In genomic region chr9:99722852-99723251, GRCh38 we compare ENCODE assay signal across 22 cellular contexts.
DNase-seq lines count a peak whose midpoint lies in the region; ATAC-seq lines count a peak whose summit lies in the region.
"Had no signal": no experiment of that assay in that cellular context is flagged by ENCODE, and none has a peak within 500 bp of the region (broad histone marks: within the 10 kb centered on the region; RNA-seq: fewer than 3 reads in every experiment).

No MANE protein-coding gene starts in this region.

- H3K9ac ChIP-seq in BLaER1 treated with 17β-estradiol and CSF1 and Interleukin-3, amounts not matched to agents 10 nM and 100 nM = no peak overlapping the region
- H3K9ac ChIP-seq in NT2/D1 (ENCODE audit: insufficient read length, low read depth) = no peak overlapping the region

- peaks cover 16 to 31% (median 20%) of the 10 kb centered on the region in 10 experiments for H3K4me1 ChIP-seq in BLaER1 treated with 17β-estradiol and CSF1 and Interleukin-3, amounts not matched to agents 10 nM and 100 nM
- H3K4me1 ChIP-seq in NT2/D1 (ENCODE audit: insufficient read depth, insufficient read length) = no peaks in the 10 kb centered on the region
- H3K4me1 ChIP-seq: body of pancreas, prostate gland had no signal

- no peak overlapping the region for H3K27ac ChIP-seq in BLaER1 treated with 17β-estradiol and CSF1 and Interleukin-3, amounts not matched to agents 10 nM and 100 nM
- H3K27ac ChIP-seq: body of pancreas, prostate gland, tibial nerve had no signal

- peak; percentile 41 for ATAC-seq in GM21390 (IDR thresholded peaks at IDR 0.05; ENCODE audit: unreplicated experiment)
- ATAC-seq in HG03280 (IDR thresholded peaks at IDR 0.05; ENCODE audit: unreplicated experiment) = no peak
- no peak for ATAC-seq in HG03342 (IDR thresholded peaks at IDR 0.05; ENCODE audit: unreplicated experiment)
- ATAC-seq: activated naive CD8-positive, alpha-beta T cell treated with anti-CD3 and anti-CD28 coated beads, Interleukin-2, amount 50 U/mL, for 24 hours; activated T-helper 17 cell treated with anti-CD3 and anti-CD28 coated beads, Interleukin-2, amount 50 U/mL, for 72 hours; body of pancreas had no signal

- peaks cover 37 to 41% of the 10 kb centered on the region in 2 donors for H3K4me1 Mint-ChIP-seq in immature natural killer cell

- no peaks in the 10 kb centered on the region for H3K27me3 Mint-ChIP-seq in immature natural killer cell (ENCODE audit: low read depth in 3 of 3)
- H3K27me3 Mint-ChIP-seq: activated naive CD8-positive, alpha-beta T cell treated with anti-CD3 and anti-CD28 coated beads, Interleukin-2, amount 50 U/mL, for 24 hours; activated T-helper 17 cell treated with anti-CD3 and anti-CD28 coated beads, Interleukin-2, amount 50 U/mL, for 72 hours; CD4-positive, alpha-beta memory T cell; dendritic cell treated with granulocyte-macrophage colony-stimulating factor and Interleukin-4, amounts not matched to agents 40 ng/mL and 50 ng/mL, for 4 days had no signal

- H3K9me3 Mint-ChIP-seq in immature natural killer cell = no peaks in the 10 kb centered on the region
- H3K9me3 Mint-ChIP-seq: activated naive CD8-positive, alpha-beta T cell treated with anti-CD3 and anti-CD28 coated beads, Interleukin-2, amount 50 U/mL, for 24 hours; activated T-helper 17 cell treated with anti-CD3 and anti-CD28 coated beads, Interleukin-2, amount 50 U/mL, for 72 hours; CD4-positive, alpha-beta memory T cell; dendritic cell treated with granulocyte-macrophage colony-stimulating factor and Interleukin-4, amounts not matched to agents 40 ng/mL and 50 ng/mL, for 4 days; HFFc6 had no signal

- peak overlapping the region in 2 of 6 donors; percentile 0 to 26 for H3K27ac Mint-ChIP-seq in immature natural killer cell
- H3K27ac Mint-ChIP-seq: activated naive CD8-positive, alpha-beta T cell treated with anti-CD3 and anti-CD28 coated beads, Interleukin-2, amount 50 U/mL, for 24 hours; activated T-helper 17 cell treated with anti-CD3 and anti-CD28 coated beads, Interleukin-2, amount 50 U/mL, for 72 hours; CD4-positive, alpha-beta memory T cell; dendritic cell treated with granulocyte-macrophage colony-stimulating factor and Interleukin-4, amounts not matched to agents 40 ng/mL and 50 ng/mL, for 4 days; HFFc6 had no signal

- no peaks in the 10 kb centered on the region for H3K27me3 ChIP-seq in BLaER1 treated with 17β-estradiol and CSF1 and Interleukin-3, amounts not matched to agents 10 nM and 100 nM
- H3K27me3 ChIP-seq in NT2/D1 (ENCODE audit: insufficient read depth, insufficient read length) = no peaks in the 10 kb centered on the region
- H3K27me3 ChIP-seq: body of pancreas, tibial nerve had no signal

- H3K4me3 Mint-ChIP-seq in immature natural killer cell = peak overlapping the region; percentile 43 to 76 (median 55)
- H3K4me3 Mint-ChIP-seq: activated naive CD8-positive, alpha-beta T cell treated with anti-CD3 and anti-CD28 coated beads, Interleukin-2, amount 50 U/mL, for 24 hours; activated T-helper 17 cell treated with anti-CD3 and anti-CD28 coated beads, Interleukin-2, amount 50 U/mL, for 72 hours; dendritic cell treated with granulocyte-macrophage colony-stimulating factor and Interleukin-4, amounts not matched to agents 40 ng/mL and 50 ng/mL, for 4 days; HFFc6 had no signal

- no peaks in the 10 kb centered on the region for H3K9me3 ChIP-seq in BLaER1 treated with 17β-estradiol and CSF1 and Interleukin-3, amounts not matched to agents 10 nM and 100 nM (replicated peaks in 1 of 11)
- peaks cover 8% of the 10 kb centered on the region for H3K9me3 ChIP-seq in NT2/D1 (ENCODE audit: insufficient read depth, low read length)
- H3K9me3 ChIP-seq: body of pancreas, prostate gland, tibial nerve had no signal

- H3K4me3 ChIP-seq in BLaER1 treated with 17β-estradiol and CSF1 and Interleukin-3, amounts not matched to agents 10 nM and 100 nM = no peak overlapping the region
- H3K4me3 ChIP-seq in NT2/D1 (ENCODE audit: insufficient read length, low read depth) = no peak overlapping the region
- H3K4me3 ChIP-seq: body of pancreas, prostate gland, tibial nerve had no signal

- no peaks in the 10 kb centered on the region for H3K36me3 Mint-ChIP-seq in immature natural killer cell
- H3K36me3 Mint-ChIP-seq: CD4-positive, alpha-beta memory T cell had no signal

- peak overlapping the region in 10 of 11 experiments; percentile 0 to 63 (median 40); a peak in 15 of 22 replicates for H3K4me2 ChIP-seq in BLaER1 treated with 17β-estradiol and CSF1 and Interleukin-3, amounts not matched to agents 10 nM and 100 nM

- H3K36me3 ChIP-seq in BLaER1 treated with 17β-estradiol and CSF1 and Interleukin-3, amounts not matched to agents 10 nM and 100 nM = no peaks in the 10 kb centered on the region
- H3K36me3 ChIP-seq in NT2/D1 (ENCODE audit: insufficient read depth, insufficient read length, low read length) = no peaks in the 10 kb centered on the region
- H3K36me3 ChIP-seq: prostate gland, tibial nerve had no signal

- H4K20me1 ChIP-seq in BLaER1 treated with 17β-estradiol and CSF1 and Interleukin-3, amounts not matched to agents 10 nM and 100 nM = no peaks in the 10 kb centered on the region

- DNase-seq in NT2/D1 (ENCODE audit: low read depth, low spot score) (peak; percentile 2), immature natural killer cell (peak; percentile 21 to 39 (median 37)), activated T-cell treated with anti-CD3 and anti-CD28 coated beads for 4 hours (no peak), GF-D8 (lab: John Stamatoyannopoulos, UW) (no peak)
- DNase-seq: activated CD4-positive, CD25-positive, alpha-beta regulatory T cell treated with anti-CD3 and anti-CD28 coated beads, Interleukin-2, amount 50 U/mL, for 72 hours; activated naive CD8-positive, alpha-beta T cell treated with anti-CD3 and anti-CD28 coated beads, Interleukin-2, amount 50 U/mL, for 24 hours; body of pancreas; CD4-positive, alpha-beta memory T cell; DMS153; HFFc6; NCI-H2107; NCI-H524; stimulated activated CD4-positive, alpha-beta T cell treated with anti-CD3 and anti-CD28 coated beads, Interleukin-1b, Interleukin-23, amount 100 ng/mL, for 48 hours; stimulated activated naive CD4-positive, alpha-beta T cell treated with Interleukin-2 at 50 U/mL for 16 hours had no signal

Comparison
In these comparisons a context has a peak if more than half of its experiments do, and no peak if none do; other contexts are left out.
1. DNase-seq: peak in NT2/D1 (single experiment) and immature natural killer cell (3 of 3); none in activated T-cell treated with anti-CD3 and anti-CD28 coated beads for 4 hours (single experiment) and GF-D8 (single experiment).